Comparison of ENCODE assay signal across 8 cellular contexts in genomic region chr11:72239849-72240460, GRCh38. TPM values are rescaled to one million over a fixed set of nuclear protein-coding genes. Genes with fewer than 3 reads are reported as not detected.
DNase-seq lines count a peak whose midpoint lies in the region; ATAC-seq and TF ChIP-seq lines count a peak whose summit lies in the region.

No MANE protein-coding gene starts in this region.

- WGBS in iPS DF 6.9 (ENCODE audit: insufficient coverage, insufficient read length), result no CpG with 5 or more reads among the region's 69 CpGs
- WGBS in smooth muscle cell (ENCODE audit: low lambda C conversion rate), result 8% methylated on average over 42 of the region's 69 CpGs

- DNase-seq in NOMO-1 (lab: John Stamatoyannopoulos, UW; ENCODE audit: unreplicated experiment in 2 of 2) (peak; percentile 34), NOMO-1 treated with dmso at 0.1 percent for 144 hours (lab: John Stamatoyannopoulos, UW; ENCODE audit: unreplicated experiment) (no peak), iPS DF 6.9 (ENCODE audit: low read depth, low spot score) (no peak), smooth muscle cell (lab: John Stamatoyannopoulos, UW; ENCODE audit: unreplicated experiment) (no peak)
- no peak for DNase-seq in activated T-helper 2 cell treated with anti-CD3 and anti-CD28 coated beads, Interferon-gamma antibody, Interleukin-2, Interleukin-4, amounts not matched to agents 10 μg/mL and 5 μg/mL and 100 μg/mL, durations not matched to agents 14 hours and 24 hours and 36 hours (ENCODE audit: low spot score)

- H3K27me3 Mint-ChIP-seq in activated T-helper 2 cell treated with anti-CD3 and anti-CD28 coated beads, Interferon-gamma antibody, Interleukin-2, Interleukin-4, amounts not matched to agents 10 μg/mL and 5 μg/mL and 100 μg/mL, durations not matched to agents 14 hours and 24 hours and 36 hours (ENCODE audit: low read depth), result peaks cover 47% of the 10 kb centered on the region

- H3K4me3 ChIP-seq in iPS DF 6.9 (ENCODE audit: low read length) (peak overlapping the region; percentile 28; the same call in 1 of the 2 replicates), smooth muscle cell (peak overlapping the region; percentile 32)

- H3K27ac ChIP-seq in iPS DF 6.9 (ENCODE audit: low read length) (no peak overlapping the region), smooth muscle cell (ENCODE audit: low read depth) (no peak overlapping the region)

- H3K4me2 ChIP-seq in smooth muscle cell, result peak overlapping the region; percentile 82

- H3K9ac ChIP-seq in smooth muscle cell (ENCODE audit: low read depth), result no peak overlapping the region

- H3K9me3 ChIP-seq in iPS DF 6.9 (ENCODE audit: control insufficient read depth, insufficient read depth, low read length), result no peaks in the 10 kb centered on the region
- H3K9me3 ChIP-seq in smooth muscle cell (replicated peaks; ENCODE audit: low read depth), result no peaks in the 10 kb centered on the region

- peaks cover 26% of the 10 kb centered on the region for H3K36me3 Mint-ChIP-seq in activated T-helper 2 cell treated with anti-CD3 and anti-CD28 coated beads, Interferon-gamma antibody, Interleukin-2, Interleukin-4, amounts not matched to agents 10 μg/mL and 5 μg/mL and 100 μg/mL, durations not matched to agents 14 hours and 24 hours and 36 hours (ENCODE audit: low read depth)

- H4K20me1 ChIP-seq in smooth muscle cell (ENCODE audit: low read depth), result peaks cover 38% of the 10 kb centered on the region

- intact Hi-C loops in activated T-helper 2 cell treated with anti-CD3 and anti-CD28 coated beads, Interferon-gamma antibody, Interleukin-2, Interleukin-4, amounts not matched to agents 10 μg/mL and 5 μg/mL and 100 μg/mL, durations not matched to agents 14 hours and 24 hours and 36 hours (cut with micrococcal nuclease), result loop anchor here (5.0 kb wide), 1 partner anchor 192 kb away; the partner anchor contains the start of gene CLPB

- H2AFZ ChIP-seq in smooth muscle cell (ENCODE audit: low read depth), result no peak overlapping the region

- H3K4me3 Mint-ChIP-seq in activated T-helper 2 cell treated with anti-CD3 and anti-CD28 coated beads, Interferon-gamma antibody, Interleukin-2, Interleukin-4, amounts not matched to agents 10 μg/mL and 5 μg/mL and 100 μg/mL, durations not matched to agents 14 hours and 24 hours and 36 hours (ENCODE audit: low read depth), result peak overlapping the region; percentile 58

- no peaks in the 10 kb centered on the region for H3K79me2 ChIP-seq in smooth muscle cell (ENCODE audit: low read depth)

- peaks cover 7% of the 10 kb centered on the region for H3K36me3 ChIP-seq in iPS DF 6.9 (ENCODE audit: control insufficient read depth, insufficient read depth, low read length)
- no peaks in the 10 kb centered on the region for H3K36me3 ChIP-seq in smooth muscle cell (ENCODE audit: low read depth)

- peaks cover 18% of the 10 kb centered on the region for H3K4me1 Mint-ChIP-seq in activated T-helper 2 cell treated with anti-CD3 and anti-CD28 coated beads, Interferon-gamma antibody, Interleukin-2, Interleukin-4, amounts not matched to agents 10 μg/mL and 5 μg/mL and 100 μg/mL, durations not matched to agents 14 hours and 24 hours and 36 hours (ENCODE audit: low read depth)

- peaks cover 47% of the 10 kb centered on the region for H3K27me3 ChIP-seq in iPS DF 6.9 (ENCODE audit: control insufficient read depth, insufficient read depth, low read length)
- peaks cover 51% of the 10 kb centered on the region for H3K27me3 ChIP-seq in smooth muscle cell (ENCODE audit: low read depth)

- no peak overlapping the region for H3K27ac Mint-ChIP-seq in activated T-helper 2 cell treated with anti-CD3 and anti-CD28 coated beads, Interferon-gamma antibody, Interleukin-2, Interleukin-4, amounts not matched to agents 10 μg/mL and 5 μg/mL and 100 μg/mL, durations not matched to agents 14 hours and 24 hours and 36 hours

- no peak for TF ChIP-seq CTCF in smooth muscle cell (IDR thresholded peaks at IDR 0.05; ENCODE audit: borderline replicate concordance, insufficient read depth, poor library complexity, severe bottlenecking)

- H3F3A ChIP-seq in smooth muscle cell (ENCODE audit: low read depth), result peaks cover 20% of the 10 kb centered on the region

- no peaks in the 10 kb centered on the region for H3K9me3 Mint-ChIP-seq in activated T-helper 2 cell treated with anti-CD3 and anti-CD28 coated beads, Interferon-gamma antibody, Interleukin-2, Interleukin-4, amounts not matched to agents 10 μg/mL and 5 μg/mL and 100 μg/mL, durations not matched to agents 14 hours and 24 hours and 36 hours

- ATAC-seq in GM21381 (IDR thresholded peaks at IDR 0.05; ENCODE audit: unreplicated experiment) (no peak), HG03378 (IDR thresholded peaks at IDR 0.05; ENCODE audit: unreplicated experiment) (no peak), HG02642 (IDR thresholded peaks at IDR 0.05; ENCODE audit: poor library complexity, unreplicated experiment) (no peak)

- peaks cover 15% of the 10 kb centered on the region for H3K4me1 ChIP-seq in iPS DF 6.9 (ENCODE audit: control insufficient read depth, insufficient read depth, low read length)
- peaks cover 16% of the 10 kb centered on the region for H3K4me1 ChIP-seq in smooth muscle cell (ENCODE audit: low read depth)

RNA-seq across cellular contexts. Expression of gene PHOX2A, which starts 4.0 kb away (rescaled TPM):
- not detected in 2 replicates for total RNA-seq in activated T-helper 2 cell treated with anti-CD3 and anti-CD28 coated beads, Interferon-gamma antibody, Interleukin-2, Interleukin-4, amounts not matched to agents 10 μg/mL and 5 μg/mL and 100 μg/mL, durations not matched to agents 14 hours and 24 hours and 36 hours
- not detected in 2 replicates for total RNA-seq in smooth muscle cell
- 0.13 TPM in 1 of 2 replicates, not detected in the other for polyA plus RNA-seq in smooth muscle cell

RNA-seq across cellular contexts. Expression of gene INPPL1, which starts 15.4 kb away (rescaled TPM):
- total RNA-seq in activated T-helper 2 cell treated with anti-CD3 and anti-CD28 coated beads, Interferon-gamma antibody, Interleukin-2, Interleukin-4, amounts not matched to agents 10 μg/mL and 5 μg/mL and 100 μg/mL, durations not matched to agents 14 hours and 24 hours and 36 hours, result 176 TPM in 2 replicates
- total RNA-seq in smooth muscle cell, result 66.0 and 71.6 TPM in 2 replicates
- polyA plus RNA-seq in smooth muscle cell, result 95.6 and 104 TPM in 2 replicates

RNA-seq across cellular contexts. Expression of gene FOLR2, which starts 23.4 kb away (rescaled TPM):
- not detected in 2 replicates for total RNA-seq in activated T-helper 2 cell treated with anti-CD3 and anti-CD28 coated beads, Interferon-gamma antibody, Interleukin-2, Interleukin-4, amounts not matched to agents 10 μg/mL and 5 μg/mL and 100 μg/mL, durations not matched to agents 14 hours and 24 hours and 36 hours
- not detected in 2 replicates for total RNA-seq in smooth muscle cell
- polyA plus RNA-seq in smooth muscle cell, result not detected in 2 replicates

RNA-seq across cellular contexts. Expression of gene FOLR1, which starts 48.0 kb away (rescaled TPM):
- total RNA-seq in activated T-helper 2 cell treated with anti-CD3 and anti-CD28 coated beads, Interferon-gamma antibody, Interleukin-2, Interleukin-4, amounts not matched to agents 10 μg/mL and 5 μg/mL and 100 μg/mL, durations not matched to agents 14 hours and 24 hours and 36 hours, result not detected in 2 replicates
- 8.5 and 9.4 TPM in 2 replicates for total RNA-seq in smooth muscle cell
- polyA plus RNA-seq in smooth muscle cell, result 8.1 and 15.0 TPM in 2 replicates

Comparison
In these comparisons a context has a peak if more than half of its experiments do, and no peak if none do; other contexts are left out.
1. DNase-seq: peak in NOMO-1 (2 of 2); none in NOMO-1 treated with dmso at 0.1 percent for 144 hours (single experiment), activated T-helper 2 cell treated with anti-CD3 and anti-CD28 coated beads, Interferon-gamma antibody, Interleukin-2, Interleukin-4, amounts not matched to agents 10 μg/mL and 5 μg/mL and 100 μg/mL, durations not matched to agents 14 hours and 24 hours and 36 hours (single experiment), iPS DF 6.9 (single experiment) and smooth muscle cell (single experiment).